25 cellular contexts compared by ENCODE assay signal in the genomic region with DNA sequence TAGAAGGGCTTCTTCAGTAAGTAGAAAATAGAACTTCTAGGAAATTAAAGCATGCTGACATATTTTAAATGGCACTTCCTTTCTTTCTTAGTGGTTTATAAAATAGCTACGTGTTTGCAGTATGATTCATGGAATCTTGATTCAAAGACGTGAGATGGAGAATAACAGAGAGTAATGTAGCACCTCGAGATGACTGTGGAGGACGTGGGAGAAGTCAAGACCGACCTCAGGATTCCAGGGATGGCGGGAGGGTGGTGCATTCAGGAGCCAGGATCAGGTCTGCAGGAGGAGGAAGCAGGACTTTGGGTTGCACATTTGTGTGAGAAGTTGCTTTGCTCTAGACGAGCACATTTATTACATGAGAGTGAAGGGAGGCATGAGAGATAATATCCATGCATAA. TPM values are rescaled to one million over a fixed set of nuclear protein-coding genes. Genes with fewer than 3 reads are reported as not detected.
DNase-seq lines count a peak whose midpoint lies in the region; ATAC-seq, FAIRE-seq and TF ChIP-seq lines count a peak whose summit lies in the region.
"Had no signal": no experiment of that assay in that cellular context is flagged by ENCODE, and none has a peak within 500 bp of the region (broad histone marks: within the 10 kb centered on the region; RNA-seq: fewer than 3 reads in every experiment).

No MANE protein-coding gene starts in this region.

- H3K9me2 ChIP-seq in PC-3 (replicated peaks; ENCODE audit: low read length) (no peaks in the 10 kb centered on the region), OCI-LY7 (ENCODE audit: insufficient read depth, low read length) (no peaks in the 10 kb centered on the region)

- TF ChIP-seq EP300 in sigmoid colon (IDR thresholded peaks at IDR 0.05) = no peak

- H3K4me1 ChIP-seq in PC-3 (ENCODE audit: insufficient read depth, low read length) (no peaks in the 10 kb centered on the region), sigmoid colon (peaks cover 0 to 7% (median 3%) of the 10 kb centered on the region in 4 donors), OCI-LY7 (ENCODE audit: insufficient read depth, low read length, poor library complexity, severe bottlenecking) (no peaks in the 10 kb centered on the region)
- H3K4me1 ChIP-seq: BLaER1 had no signal

- POLR2A ChIA-PET in PC-3 (lab: Charles Lee; ENCODE audit: unreplicated experiment) = interaction anchor here (0.6 kb wide), 1 partner anchor 12 kb away, joined by 4 read pairs; no protein-coding TSS in a partner anchor
- POLR2A ChIA-PET in OCI-LY7 (lab: Charles Lee) = interaction anchor here (0.6 kb wide), 1 partner anchor 635 kb away, joined by 3 read pairs; no protein-coding TSS in a partner anchor

- H3K4me3 ChIP-seq in PC-3 (ENCODE audit: low read length) = no peak overlapping the region
- H3K4me3 ChIP-seq in bronchial epithelial cell (ENCODE audit: low read depth, low read length) = no peak overlapping the region
- H3K4me3 ChIP-seq in sigmoid colon = no peak overlapping the region
- H3K4me3 ChIP-seq in OCI-LY7 (ENCODE audit: low read depth, low read length, poor library complexity, severe bottlenecking) = no peak overlapping the region
- H3K4me3 ChIP-seq: BLaER1, PC-9 had no signal

- H3K9me3 ChIP-seq in PC-3 (ENCODE audit: low read length) (no peaks in the 10 kb centered on the region), sigmoid colon (no peaks in the 10 kb centered on the region), OCI-LY7 (ENCODE audit: low read length) (no peaks in the 10 kb centered on the region)
- H3K9me3 ChIP-seq: BLaER1 had no signal

- H3K9ac ChIP-seq in PC-3 (ENCODE audit: low read length) = no peak overlapping the region
- H3K9ac ChIP-seq: BLaER1 had no signal

- peaks cover 54% of the 10 kb centered on the region; the same call in 1 of the 2 replicates for H3K27me3 ChIP-seq in PC-3 (ENCODE audit: low read length)
- no peaks in the 10 kb centered on the region for H3K27me3 ChIP-seq in bronchial epithelial cell (ENCODE audit: control insufficient read depth, insufficient read depth, low read length)
- no peaks in the 10 kb centered on the region for H3K27me3 ChIP-seq in sigmoid colon
- H3K27me3 ChIP-seq: BLaER1 had no signal

- CTCF ChIA-PET in PC-3 (lab: Charles Lee) = no interaction called here
- CTCF ChIA-PET in OCI-LY7 (lab: Charles Lee; ENCODE audit: unreplicated experiment) = no interaction called here

- FAIRE-seq in bronchial epithelial cell (lab: Jason Lieb, UNC) = no peak
- FAIRE-seq: D721Med, GM12891, GM18507, H1 had no signal

- H3K36me3 ChIP-seq in PC-3 (ENCODE audit: low read depth, low read length) (no peaks in the 10 kb centered on the region), bronchial epithelial cell (ENCODE audit: control insufficient read depth, insufficient read depth, low read length) (no peaks in the 10 kb centered on the region), sigmoid colon (no peaks in the 10 kb centered on the region), OCI-LY7 (ENCODE audit: insufficient read depth, low read length) (no peaks in the 10 kb centered on the region)
- H3K36me3 ChIP-seq: BLaER1 had no signal

- BruUV-seq in PC-3 (replicated peaks; lab: Mats Ljungman, UMichigan) (no TSS peak), OCI-LY7 (replicated peaks; lab: Mats Ljungman, UMichigan) (no TSS peak)

- H3K79me2 ChIP-seq in PC-3 (ENCODE audit: low read length) = no peaks in the 10 kb centered on the region
- no peaks in the 10 kb centered on the region for H3K79me2 ChIP-seq in OCI-LY7 (ENCODE audit: insufficient read depth, low read depth, low read length)

- no peak for ATAC-seq in PC-3
- ATAC-seq in GM21526 (IDR thresholded peaks at IDR 0.05; ENCODE audit: low FRiP score, unreplicated experiment) = no peak
- ATAC-seq: CD8-positive, alpha-beta T cell had no signal

- no peak for TF ChIP-seq POLR2A in sigmoid colon (IDR thresholded peaks at IDR 0.05)

- no peak overlapping the region for H3K4me2 ChIP-seq in PC-3 (ENCODE audit: low read length)
- H3K4me2 ChIP-seq in OCI-LY7 (ENCODE audit: low read length) = no peak overlapping the region
- H3K4me2 ChIP-seq: BLaER1, PC-9 had no signal

- no peaks in the 10 kb centered on the region for H4K20me1 ChIP-seq in PC-3 (ENCODE audit: low read length)
- H4K20me1 ChIP-seq in OCI-LY7 (ENCODE audit: insufficient read depth, low read length) = no peaks in the 10 kb centered on the region
- H4K20me1 ChIP-seq: BLaER1 had no signal

- H2AFZ ChIP-seq in PC-3 (ENCODE audit: low read length) (no peak overlapping the region), OCI-LY7 (ENCODE audit: low read length) (no peak overlapping the region)
- H2AFZ ChIP-seq: PC-9 had no signal

- TF ChIP-seq CTCF in PC-3 (conservative IDR thresholded peaks at IDR 0.05; ENCODE audit: low read depth, low read length) = no peak
- no peak for TF ChIP-seq CTCF in bronchial epithelial cell (IDR thresholded peaks at IDR 0.05; ENCODE audit: insufficient read depth, low read length, severe bottlenecking)
- no peak for TF ChIP-seq CTCF in sigmoid colon (IDR thresholded peaks at IDR 0.05)
- TF ChIP-seq CTCF in OCI-LY7 (conservative IDR thresholded peaks at IDR 0.05; ENCODE audit: low read length) = no peak

- H3F3A ChIP-seq in PC-3 (ENCODE audit: low read length, unreplicated experiment) = no peaks in the 10 kb centered on the region

- H3K27ac ChIP-seq in PC-3 (ENCODE audit: low read length) (no peak overlapping the region), sigmoid colon (no peak overlapping the region), OCI-LY7 (ENCODE audit: low read depth, low read length, poor library complexity, severe bottlenecking) (no peak overlapping the region)
- H3K27ac ChIP-seq: BLaER1, PC-9 had no signal

- DNase-seq in EH (ENCODE audit: low read depth) = peak; percentile 20
- DNase-seq in PC-3 = peak; percentile 7
- DNase-seq in bronchial epithelial cell (ENCODE audit: low read depth) = peak; percentile 15
- peak; percentile 15 for DNase-seq in sigmoid colon
- DNase-seq in activated CD4-positive, alpha-beta T cell treated with anti-CD3 and anti-CD28 coated beads for 48 hours = no peak
- no peak for DNase-seq in AG08396 (ENCODE audit: low spot score)
- no peak for DNase-seq in OCI-LY7 (ENCODE audit: low spot score)
- DNase-seq: ACHN; CD8-positive, alpha-beta T cell; DMS79; GF-D8; MM.1S; NCI-H1092 treated with DMSO at 0.1 percent for 48 hours; NCI-H1694 treated with DMSO at 0.1 percent for 48 hours; NCI-H345; NCI-H526 treated with DMSO at 0.1 percent for 48 hours; NK-92 treated with Interleukin-12 subunit alpha and Interleukin-12 subunit beta, amount 100 ng/mL, for 24 hours; PC-9 had no signal

- intact Hi-C loops in PC-3 (cut with micrococcal nuclease) (no loop called here), sigmoid colon (cut with DNase I) (no loop called here), OCI-LY7 (cut with micrococcal nuclease; ENCODE audit: unreplicated experiment) (no loop called here)

- WGBS in sigmoid colon, 2 donors = 67 to 80% methylated on average over 7 of the region's 7 CpGs

RNA-seq across cellular contexts. Expression of a gene that starts 56.0 kb away (rescaled TPM):
- total RNA-seq in PC-3 (2014; rRNA removed) = not detected in 2 replicates
- not detected in 2 replicates for total RNA-seq in bronchial epithelial cell
- under 1 TPM in 1 of 4 donors, not detected in 3; 0.33 TPM for total RNA-seq in sigmoid colon
- not detected for polyA plus RNA-seq in sigmoid colon
- not detected in 2 replicates for total RNA-seq in OCI-LY7 (2014; rRNA removed; shearing (Covaris generic))
- not detected in 2 replicates for total RNA-seq in OCI-LY7 (2022)
- total RNA-seq: CD8-positive, alpha-beta T cell; H1; PC-9; SK-MEL-5 had no signal

Comparison
In these comparisons a context has a peak if more than half of its experiments do, and no peak if none do; other contexts are left out.
1. DNase-seq: peak in EH (single experiment), PC-3 (single experiment), bronchial epithelial cell (single experiment) and sigmoid colon (single experiment); none in activated CD4-positive, alpha-beta T cell treated with anti-CD3 and anti-CD28 coated beads for 48 hours (single experiment), AG08396 (single experiment) and OCI-LY7 (single experiment).